Comparison of ENCODE assay signal across 24 cellular contexts in the genomic region with DNA sequence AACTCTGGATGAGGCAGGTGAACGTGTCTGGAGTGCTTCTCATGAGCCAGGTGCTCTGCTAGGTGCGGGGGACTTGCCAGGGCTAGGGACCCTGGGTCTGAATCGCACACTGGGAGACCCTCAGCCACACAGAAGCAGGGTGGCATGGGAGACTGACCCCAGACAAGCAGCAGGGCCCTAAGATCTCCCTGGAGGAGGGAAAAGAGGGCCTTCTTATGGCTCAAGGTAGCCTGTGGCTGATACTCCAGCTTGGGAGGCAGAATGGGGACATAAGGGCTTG. TPM values are rescaled to one million over a fixed set of nuclear protein-coding genes. Genes with fewer than 3 reads are reported as not detected.
"Had no signal": no experiment of that assay in that cellular context is flagged by ENCODE, and none has a peak within 500 bp of the region (broad histone marks: within the 10 kb centered on the region; RNA-seq: fewer than 3 reads in every experiment).

No MANE protein-coding gene starts in this region.

- H3K27ac ChIP-seq: dorsolateral prefrontal cortex, esophagus squamous epithelium, heart left ventricle, tibial artery, VCaP had no signal

- H3K4me1 ChIP-seq: heart left ventricle had no signal

- H3K4me1 Mint-ChIP-seq: activated CD4-positive, alpha-beta T cell treated with anti-CD3 and anti-CD28 coated beads, Interleukin-2, amount 10 ng/mL, durations not matched to agents 24 days and 14 days; central memory CD8-positive, alpha-beta T cell had no signal

- H3K27ac Mint-ChIP-seq: activated CD4-positive, alpha-beta T cell treated with anti-CD3 and anti-CD28 coated beads, Interleukin-2, amount 10 ng/mL, durations not matched to agents 24 days and 14 days; activated CD8-positive, alpha-beta T cell treated with anti-CD3 and anti-CD28 coated beads for 36 hours; activated naive CD4-positive, alpha-beta T cell treated with anti-CD3 and anti-CD28 coated beads, Interleukin-2, amount 50 U/mL, for 72 hours; effector memory CD8-positive, alpha-beta T cell had no signal

- DNase-seq: activated CD4-positive, alpha-beta T cell treated with anti-CD3 and anti-CD28 coated beads, Interleukin-2, amount 10 ng/mL, durations not matched to agents 24 days and 14 days; activated CD8-positive, alpha-beta T cell treated with anti-CD3 and anti-CD28 coated beads for 36 hours; activated T-cell treated with anti-CD3 and anti-CD28 coated beads, Interleukin-2, amount 50 U/mL, for 1 hour; dorsolateral prefrontal cortex; effector memory CD8-positive, alpha-beta T cell; esophagus squamous epithelium; heart left ventricle; mucosa of descending colon; retina; stimulated activated CD4-positive, alpha-beta T cell treated with anti-CD3 and anti-CD28 coated beads, Interleukin-2, amount 100 ng/mL, for 48 hours; stimulated activated naive CD8-positive, alpha-beta T cell treated with anti-CD3 and anti-CD28 coated beads, Interleukin-15, Interleukin-2, amounts not matched to agents 100 U/mL and 50 U/mL, for 24 hours; substantia nigra had no signal

- ATAC-seq: activated CD4-positive, CD25-positive, alpha-beta regulatory T cell treated with anti-CD3 and anti-CD28 coated beads, Interleukin-2, amount 50 U/mL, for 24 hours; activated CD8-positive, alpha-beta T cell treated with anti-CD3 and anti-CD28 coated beads for 36 hours; activated naive CD4-positive, alpha-beta T cell treated with anti-CD3 and anti-CD28 coated beads, Interleukin-2, amount 50 U/mL, for 72 hours; effector memory CD8-positive, alpha-beta T cell; mucosa of descending colon; stimulated activated naive CD8-positive, alpha-beta T cell treated with anti-CD3 and anti-CD28 coated beads, Interleukin-15, Interleukin-2, amounts not matched to agents 100 U/mL and 50 U/mL, for 24 hours had no signal

- H3K4me3 Mint-ChIP-seq: activated CD4-positive, alpha-beta T cell treated with anti-CD3 and anti-CD28 coated beads, Interleukin-2, amount 10 ng/mL, durations not matched to agents 24 days and 14 days; activated CD8-positive, alpha-beta T cell treated with anti-CD3 and anti-CD28 coated beads for 36 hours; central memory CD8-positive, alpha-beta T cell; effector memory CD8-positive, alpha-beta T cell had no signal

- H3K4me3 ChIP-seq: dorsolateral prefrontal cortex, esophagus squamous epithelium, heart left ventricle, mucosa of descending colon, tibial artery, vagina had no signal

- H3K9me3 Mint-ChIP-seq: activated CD8-positive, alpha-beta T cell treated with anti-CD3 and anti-CD28 coated beads for 36 hours had no signal

- H3K27me3 ChIP-seq: vagina had no signal

- H3K36me3 ChIP-seq: esophagus squamous epithelium, heart left ventricle, tibial artery, vagina had no signal

- H3K9me3 ChIP-seq: mucosa of descending colon, vagina had no signal

RNA-seq across cellular contexts. Expression of gene CIB4, which starts 12.8 kb away (rescaled TPM):
- total RNA-seq: activated CD4-positive, alpha-beta T cell treated with anti-CD3 and anti-CD28 coated beads, Interleukin-2, amount 10 ng/mL, durations not matched to agents 24 days and 14 days; activated CD8-positive, alpha-beta T cell treated with anti-CD3 and anti-CD28 coated beads for 36 hours; activated naive CD4-positive, alpha-beta T cell treated with anti-CD3 and anti-CD28 coated beads, Interleukin-2, amount 50 U/mL, for 72 hours; astrocyte; heart left ventricle; liver; omental fat pad; progenitor cell of endocrine pancreas; T-helper 2 cell treated with Interferon-gamma antibody and Interleukin-4, amounts not matched to agents 100 ng/mL and 5 ng/mL, for 36 hours; vagina had no signal
- polyA plus RNA-seq: heart left ventricle, liver, neural cell had no signal

RNA-seq across cellular contexts. Expression of gene KCNK3, which starts 38.5 kb away (rescaled TPM):
- total RNA-seq: activated CD4-positive, alpha-beta T cell treated with anti-CD3 and anti-CD28 coated beads, Interleukin-2, amount 10 ng/mL, durations not matched to agents 24 days and 14 days; activated CD8-positive, alpha-beta T cell treated with anti-CD3 and anti-CD28 coated beads for 36 hours; activated naive CD4-positive, alpha-beta T cell treated with anti-CD3 and anti-CD28 coated beads, Interleukin-2, amount 50 U/mL, for 72 hours; T-helper 2 cell treated with Interferon-gamma antibody and Interleukin-4, amounts not matched to agents 100 ng/mL and 5 ng/mL, for 36 hours had no signal
